Comparison of ENCODE assay signal across 21 cellular contexts in the genomic region with DNA sequence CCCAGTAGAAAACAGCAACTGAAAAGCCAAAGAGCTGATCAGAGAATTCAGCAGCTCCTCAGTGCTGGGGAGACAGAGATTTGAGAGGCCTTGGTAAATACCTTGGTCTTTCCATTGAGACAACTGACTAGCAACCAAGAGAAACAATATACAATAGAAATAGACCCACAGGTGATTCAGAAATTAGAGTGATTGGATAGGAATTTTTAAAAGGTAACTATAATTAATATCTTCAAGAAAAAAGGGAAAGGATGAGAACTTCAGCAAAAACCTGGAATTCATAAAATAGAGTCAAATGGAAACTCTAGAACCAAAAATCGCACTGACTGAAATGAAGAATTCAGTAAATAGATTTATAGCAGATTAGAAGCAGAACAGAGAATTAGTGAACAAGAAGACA. TPM values are rescaled to one million over a fixed set of nuclear protein-coding genes. Genes with fewer than 3 reads are reported as not detected.
DNase-seq lines count a peak whose midpoint lies in the region; ATAC-seq, FAIRE-seq and TF ChIP-seq lines count a peak whose summit lies in the region.
"Had no signal": no experiment of that assay in that cellular context is flagged by ENCODE, and none has a peak within 500 bp of the region (broad histone marks: within the 10 kb centered on the region; RNA-seq: fewer than 3 reads in every experiment).

No MANE protein-coding gene starts in this region.

- DNase-seq in K562 (ENCODE audit: extremely low read depth in 1 of 4, low spot score in 3 of 4) (no peak), T-helper 1 cell (no peak)
- DNase-seq: AML-193; Caco-2; Calu3; CD4-positive, alpha-beta T cell; CD8-positive, alpha-beta T cell; DMS79 treated with DMSO at 0.1 percent for 48 hours; GF-D8 had no signal

- TF ChIP-seq POLR2A in K562 (conservative IDR thresholded peaks at IDR 0.05), result no peak

- intact Hi-C loops in K562 (cut with micrococcal nuclease), result no loop called here

- H3K4me3 ChIP-seq in HEK293 (ENCODE audit: low read depth, low read length), result no peak overlapping the region
- no peak overlapping the region for H3K4me3 ChIP-seq in K562
- H3K4me3 ChIP-seq in neutrophil (ENCODE audit: low read depth in 1 of 2, low read length in 1 of 2), result no peak overlapping the region
- H3K4me3 ChIP-seq: A549 had no signal

- no peak overlapping the region for H3K9ac ChIP-seq in K562 (ENCODE audit: insufficient read depth in 1 of 2, low read depth in 2 of 2, low read length in 2 of 2)
- H3K9ac ChIP-seq: BLaER1 treated with 17β-estradiol and CSF1 and Interleukin-3, amounts not matched to agents 10 nM and 100 nM had no signal

- H3K36me3 ChIP-seq in HEK293 (ENCODE audit: control insufficient read depth in 2 of 2, insufficient read depth in 1 of 2, low read length in 2 of 2) (no peaks in the 10 kb centered on the region), K562 (ENCODE audit: control insufficient read depth, insufficient read depth, low read length) (no peaks in the 10 kb centered on the region), neutrophil (peaks cover 72% of the 10 kb centered on the region)

- in situ Hi-C loops in K562 (cut with MboI), result no loop called here

- POLR2A ChIA-PET in HEK293 (lab: Yijun Ruan, JAX), result no interaction called here
- POLR2A ChIA-PET in K562 (lab: Yijun Ruan, JAX), result interaction anchor here (0.6 kb wide), 1 partner anchor 185 kb away, joined by 3 read pairs; a partner anchor contains a TSS

- H3K9me1 ChIP-seq in K562 (ENCODE audit: control insufficient read depth, insufficient read depth, low read length), result no peaks in the 10 kb centered on the region

- CTCF ChIA-PET in HEK293 (lab: Yijun Ruan, JAX), result interaction anchor here (0.6 kb wide), 1 partner anchor 10 kb away, joined by 4 read pairs; no protein-coding TSS in a partner anchor
- CTCF ChIA-PET in K562 (lab: Yijun Ruan, JAX; ENCODE audit: low intra/inter-chr PET ratio), result interaction anchor here (0.7 kb wide), 2 partner anchors 25 to 216 kb away, joined by 3 read pairs; no protein-coding TSS in a partner anchor

- FAIRE-seq in K562 (lab: Jason Lieb, UNC), result no peak
- FAIRE-seq: A549, D721Med, G401.6, GM12891, GM19239 had no signal

- no peaks in the 10 kb centered on the region for H4K20me1 ChIP-seq in K562 (replicated peaks; ENCODE audit: control insufficient read depth, insufficient read depth, low read length)
- H4K20me1 ChIP-seq: BLaER1 treated with 17β-estradiol and CSF1 and Interleukin-3, amounts not matched to agents 10 nM and 100 nM had no signal

- H3K27me3 ChIP-seq in K562 (ENCODE audit: control insufficient read depth in 2 of 2, insufficient read depth in 2 of 2, low read length in 2 of 2), result peaks cover 2 to 13% of the 10 kb centered on the region in 2 experiments; a peak in 3 of 5 replicates
- no peaks in the 10 kb centered on the region for H3K27me3 ChIP-seq in neutrophil
- H3K27me3 ChIP-seq: BLaER1 treated with 17β-estradiol and CSF1 and Interleukin-3, amounts not matched to agents 10 nM and 100 nM had no signal

- ATAC-seq in K562 (no peak), HG02642 (IDR thresholded peaks at IDR 0.05; ENCODE audit: poor library complexity, unreplicated experiment) (no peak)
- ATAC-seq: A549; CD8-positive, alpha-beta T cell had no signal

- no peaks in the 10 kb centered on the region for H3K79me2 ChIP-seq in K562 (ENCODE audit: control insufficient read depth, insufficient read depth, low read length)

- no peak overlapping the region for H3K4me2 ChIP-seq in K562 (ENCODE audit: insufficient read depth, low read length)
- H3K4me2 ChIP-seq: A549; BLaER1 treated with 17β-estradiol and CSF1 and Interleukin-3, amounts not matched to agents 10 nM and 100 nM had no signal

- no peak for TF ChIP-seq CTCF in HEK293 (tag by site-specific recombination; IDR thresholded peaks at IDR 0.05)
- no peak for TF ChIP-seq CTCF in K562 (IDR thresholded peaks at IDR 0.05 in 2 of 3, conservative IDR thresholded peaks at IDR 0.05 in 1 of 3; ENCODE audit: insufficient read depth in 2 of 3, low read depth in 1 of 3, low read length in 3 of 3)
- no peak for TF ChIP-seq CTCF in neutrophil (IDR thresholded peaks at IDR 0.05)

- BruUV-seq in K562 (replicated peaks; lab: Mats Ljungman, UMichigan), result no TSS peak

- no peak for TF ChIP-seq RAD21 in K562 (CRISPR knock-in tag; conservative IDR thresholded peaks at IDR 0.05 in 1 of 2, IDR thresholded peaks at IDR 0.05 in 1 of 2)

- no peak overlapping the region for H3K27ac ChIP-seq in HEK293 (ENCODE audit: extremely low read depth, low read depth, low read length)
- no peak overlapping the region for H3K27ac ChIP-seq in K562 (ENCODE audit: extremely low read depth, low read depth, low read length)
- peak overlapping the region; percentile 36 for H3K27ac ChIP-seq in neutrophil
- H3K27ac ChIP-seq: 22Rv1; A549; BLaER1 treated with 17β-estradiol and CSF1 and Interleukin-3, amounts not matched to agents 10 nM and 100 nM; C4-2B had no signal

- H3K4me1 ChIP-seq in HEK293 (ENCODE audit: control insufficient read depth, insufficient read depth, low read length) (no peaks in the 10 kb centered on the region), K562 (replicated peaks in 1 of 2; ENCODE audit: control insufficient read depth in 2 of 2, insufficient read depth in 2 of 2, low read length in 2 of 2) (0 out of 5 replicates have a peak, but pooled peaks cover 0 to under 1% of the 10 kb centered on the region in 2 experiments), neutrophil (ENCODE audit: control insufficient read depth in 1 of 2, insufficient read depth in 1 of 2, low read depth in 1 of 2, low read length in 1 of 2) (no peaks in the 10 kb centered on the region)
- H3K4me1 ChIP-seq: A549, Caco-2 had no signal

- no peak for TF ChIP-seq EP300 in K562 (IDR thresholded peaks at IDR 0.05; ENCODE audit: low read length)

- no peak overlapping the region for H2AFZ ChIP-seq in K562 (ENCODE audit: low read depth, low read length)

- H3K9me3 ChIP-seq in HEK293 (ENCODE audit: control insufficient read depth, insufficient read depth, low read depth, low read length) (no peaks in the 10 kb centered on the region; the same call in none of the 2 replicates), K562 (replicated peaks; ENCODE audit: control insufficient read depth, insufficient read depth, low read depth, low read length) (no peaks in the 10 kb centered on the region; the same call in none of the 2 replicates), neutrophil (no peaks in the 10 kb centered on the region)

- WGBS in K562 (ENCODE audit: insufficient coverage, low coverage, missing lambda C conversion rate), result 0% methylated on average over 1 of the region's 1 CpG

TF ChIP-seq in HEK293, 187 proteins besides CTCF, POLR2A, EP300 and RAD21 (continues in another document):
- TF ChIP-seq ZNF76 (tag by site-specific recombination; IDR thresholded peaks at IDR 0.05; ENCODE audit: borderline replicate concordance, low read depth) (no peak), SETDB1 (IDR thresholded peaks at IDR 0.05; ENCODE audit: insufficient read length, low read length) (peak; percentile 67), ZNF133 (tag by site-specific recombination; IDR thresholded peaks at IDR 0.05) (no peak), ZNF354C (tag by site-specific recombination; IDR thresholded peaks at IDR 0.05; ENCODE audit: borderline replicate concordance, low read depth) (no peak), GLIS1 (tag by site-specific recombination; IDR thresholded peaks at IDR 0.05) (no peak)

TF ChIP-seq in K562, 482 proteins besides CTCF, POLR2A, EP300 and RAD21 (continues in another document):
- TF ChIP-seq SMARCB1 (IDR thresholded peaks at IDR 0.05; ENCODE audit: insufficient read length, low read depth), result no peak
- no peak for TF ChIP-seq CHD2 (IDR thresholded peaks at IDR 0.05; ENCODE audit: low read depth, low read length)
- TF ChIP-seq, protein P1, sequence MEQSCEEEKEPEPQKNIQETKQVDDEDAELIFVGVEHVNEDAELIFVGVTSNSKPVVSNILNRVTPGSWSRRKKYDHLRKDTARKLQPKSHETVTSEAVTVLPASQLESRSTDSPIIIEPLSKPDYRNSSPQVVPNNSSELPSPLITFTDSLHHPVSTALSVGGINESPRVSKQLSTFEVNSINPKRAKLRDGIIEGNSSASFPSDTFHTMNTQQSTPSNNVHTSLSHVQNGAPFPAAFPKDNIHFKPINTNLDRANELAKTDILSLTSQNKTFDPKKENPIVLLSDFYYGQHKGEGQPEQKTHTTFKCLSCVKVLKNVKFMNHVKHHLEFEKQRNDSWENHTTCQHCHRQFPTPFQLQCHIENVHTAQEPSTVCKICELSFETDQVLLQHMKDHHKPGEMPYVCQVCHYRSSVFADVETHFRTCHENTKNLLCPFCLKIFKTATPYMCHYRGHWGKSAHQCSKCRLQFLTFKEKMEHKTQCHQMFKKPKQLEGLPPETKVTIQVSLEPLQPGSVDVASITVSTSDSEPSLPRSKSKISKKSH (CRISPR knock-in tag; IDR thresholded peaks at IDR 0.05), result no peak
- no peak for TF ChIP-seq NFE2 (IDR thresholded peaks at IDR 0.05; ENCODE audit: low read depth)

RNA-seq across cellular contexts. Expression of a gene that starts 32.5 kb away (rescaled TPM):
- 3.4 and 12.7 TPM in 2 replicates for total RNA-seq in K562 (2011; cell fraction: chromatin; rRNA removed; ENCODE audit: low replicate concordance)
- 3.7 and 7.0 TPM in 2 replicates for total RNA-seq in K562 (2011; cell fraction: nucleolus; rRNA removed)
- 3.8 and 5.1 TPM in 2 replicates for total RNA-seq in K562 (2011; cell fraction: nucleoplasm; rRNA removed)
- total RNA-seq in K562 (2014; rRNA removed), result 0.14 and 0.41 TPM in 2 replicates
- total RNA-seq in K562 (2014; rRNA removed; fragmentation: Illumina TruSeq; extraction: Trizol), result 0.15 TPM in 1 of 2 replicates, not detected in the other
- 0.58 and 1.1 TPM in 2 replicates for total RNA-seq in K562 (2015; rRNA removed; fragmentation: Illumina TruSeq; extraction: Trizol)
- 0.35 and 0.51 TPM in 2 replicates for total RNA-seq in K562 (2021)
- polyA plus RNA-seq in K562 (2011; rRNA removed), result 0.35 and 0.39 TPM in 2 replicates
- polyA plus RNA-seq in K562 (2011; cell fraction: cytosol; rRNA removed), result 0.28 and 0.30 TPM in 2 replicates
- polyA plus RNA-seq in K562 (2011; cell fraction: nucleus; rRNA removed), result 2.2 and 3.5 TPM in 2 replicates
- 0.65 and 2.6 TPM in 2 replicates for polyA plus RNA-seq in K562 (2012)
- 0.09 and 0.30 TPM in 2 replicates for polyA plus RNA-seq in K562 (2014; fragmentation: Illumina TruSeq; extraction: Trizol)
- polyA plus RNA-seq in K562 (2014; fragmentation: Nextera tagmentation; extraction: Ambion mirVana), result under 1 TPM; 0.03 to 0.04 TPM
- polyA plus RNA-seq in K562 (2014; rRNA removed), result 0.05 and 0.35 TPM in 2 replicates
- polyA minus RNA-seq in K562 (2011; rRNA and poly(A)+ RNA removed), result 0.95 and 1.2 TPM in 2 replicates
- not detected in 2 replicates for polyA minus RNA-seq in K562 (2011; cell fraction: cytosol; rRNA and poly(A)+ RNA removed)
- polyA minus RNA-seq in K562 (2011; cell fraction: nucleus; rRNA and poly(A)+ RNA removed), result 1.9 and 2.4 TPM in 2 replicates
- total RNA-seq: Caco-2 had no signal
- polyA plus RNA-seq: BJ had no signal
